Comparison of ENCODE assay signal across 8 cellular contexts in genomic region chr21:17819114-17819877, GRCh38. TPM values are rescaled to one million over a fixed set of nuclear protein-coding genes. Genes with fewer than 3 reads are reported as not detected.
DNase-seq lines count a peak whose midpoint lies in the region; ATAC-seq, FAIRE-seq and TF ChIP-seq lines count a peak whose summit lies in the region.

TSS of gene C21orf91 (minus strand) at chr21:17819356. CDS start at chr21:17818318, 1,038 bp downstream.

- intact Hi-C loops in head of caudate nucleus (cut with DNase I) = no loop called here
- intact Hi-C loops in pancreas (cut with DNase I) = no loop called here
- intact Hi-C loops in tibial artery (cut with DNase I; ENCODE audit: low total_unique reads) = loop anchor here (2.0 kb wide), 1 partner anchor 206 kb away; the partner anchor contains the start of gene BTG3

- H3K4me1 ChIP-seq in pancreas (peaks cover 0 to 18% (median 7%) of the 10 kb centered on the region in 3 donors), tibial artery (peaks cover 0 to 23% (median 8%) of the 10 kb centered on the region in 4 donors)

- 0 out of 2 replicates have a peak, but pooled peaks cover 3% of the 10 kb centered on the region for H3K36me3 Mint-ChIP-seq in HFFc6 (ENCODE audit: low read depth)
- H3K36me3 Mint-ChIP-seq in activated naive CD8-positive, alpha-beta T cell = peaks cover 8% of the 10 kb centered on the region

- H3K4me3 ChIP-seq in GM08714 (ENCODE audit: low read length) (peak within 1 kb of the TSS; percentile 89), pancreas (peak within 1 kb of the TSS; percentile 76 to 97 (median 92)), tibial artery (peak within 1 kb of the TSS; percentile 98 to 99)

- H3K9me3 ChIP-seq in pancreas (no peaks in the 10 kb centered on the region), tibial artery (no peaks in the 10 kb centered on the region)

- H3K36me3 ChIP-seq in pancreas = no peaks in the 10 kb centered on the region
- peaks cover 0 to 2% (median 0%) of the 10 kb centered on the region in 3 donors for H3K36me3 ChIP-seq in tibial artery

- peak within 1 kb of the TSS; percentile 99 for H3K27ac Mint-ChIP-seq in HFFc6
- peak within 1 kb of the TSS; percentile 100 for H3K27ac Mint-ChIP-seq in activated naive CD8-positive, alpha-beta T cell

- peak within 1 kb of the TSS; percentile 94 for H3K4me3 Mint-ChIP-seq in HFFc6
- H3K4me3 Mint-ChIP-seq in activated naive CD8-positive, alpha-beta T cell = peak within 1 kb of the TSS; percentile 97

- H3K4me1 Mint-ChIP-seq in HFFc6 (ENCODE audit: low read depth) = peaks cover 23% of the 10 kb centered on the region
- peaks cover 48% of the 10 kb centered on the region for H3K4me1 Mint-ChIP-seq in activated naive CD8-positive, alpha-beta T cell (ENCODE audit: low read depth)

- WGBS in pancreas, 2 donors = 1% methylated on average over 61 to 78 of the region's 78 CpGs

- peaks cover 4% of the 10 kb centered on the region for H3K27me3 Mint-ChIP-seq in HFFc6 (ENCODE audit: insufficient read depth)
- H3K27me3 Mint-ChIP-seq in activated naive CD8-positive, alpha-beta T cell = no peaks in the 10 kb centered on the region

- peak; percentile 95 to 97 (median 96) for ATAC-seq in pancreas

- H3K9me3 Mint-ChIP-seq in HFFc6 = no peaks in the 10 kb centered on the region
- H3K9me3 Mint-ChIP-seq in activated naive CD8-positive, alpha-beta T cell (ENCODE audit: low read depth) = no peaks in the 10 kb centered on the region

- TF ChIP-seq CTCF in HFFc6 (IDR thresholded peaks at IDR 0.05) = no peak
- no peak for TF ChIP-seq CTCF in pancreas (IDR thresholded peaks at IDR 0.05)
- TF ChIP-seq CTCF in tibial artery (IDR thresholded peaks at IDR 0.05) = no peak

- H3K27me3 ChIP-seq in pancreas (no peaks in the 10 kb centered on the region), tibial artery (no peaks in the 10 kb centered on the region)

- peak within 1 kb of the TSS; percentile 90 to 95 (median 93) for H3K27ac ChIP-seq in pancreas
- H3K27ac ChIP-seq in tibial artery = peak within 1 kb of the TSS; percentile 92 to 93

- peak; percentile 23 for FAIRE-seq in pancreas (lab: Jason Lieb, UNC)

- DNase-seq in HFFc6 (peak; percentile 78), NAMALWA (ENCODE audit: low spot score) (peak; percentile 89), SKM-1 treated with dmso at 0.1 percent for 144 hours (lab: John Stamatoyannopoulos, UW; ENCODE audit: unreplicated experiment) (peak; percentile 81), head of caudate nucleus (peak; percentile 83 to 98 (median 95)), pancreas (peak; percentile 86 to 93 (median 90)), tibial artery (peak; percentile 89 to 92)

RNA-seq across cellular contexts. Expression of gene C21orf91, which starts in this region (rescaled TPM):
- 10 to 100 TPM in 2 of 6 experiments, 1 to 10 TPM in 4; 7.4 to 11.1 (median 9.0) TPM for total RNA-seq in HFFc6 (2021; fragmentation: NEBNext Ultra II Directional; extraction: Animal tissue kit (Norgen Biotek cat#: 25700))
- total RNA-seq in pancreas = 1 to 10 TPM; 3.0 to 8.1 (median 4.1) TPM
- polyA plus RNA-seq in pancreas = 1 to 10 TPM; 1.1 to 2.2 TPM

Comparison
In these comparisons a context has a peak if more than half of its experiments do, and no peak if none do; other contexts are left out.
1. Peak in every context shown above with its lines: DNase-seq, ATAC-seq, H3K4me3 ChIP-seq and H3K27ac ChIP-seq.